ENCODE assay signal across 1 cellular context in the genomic region with DNA sequence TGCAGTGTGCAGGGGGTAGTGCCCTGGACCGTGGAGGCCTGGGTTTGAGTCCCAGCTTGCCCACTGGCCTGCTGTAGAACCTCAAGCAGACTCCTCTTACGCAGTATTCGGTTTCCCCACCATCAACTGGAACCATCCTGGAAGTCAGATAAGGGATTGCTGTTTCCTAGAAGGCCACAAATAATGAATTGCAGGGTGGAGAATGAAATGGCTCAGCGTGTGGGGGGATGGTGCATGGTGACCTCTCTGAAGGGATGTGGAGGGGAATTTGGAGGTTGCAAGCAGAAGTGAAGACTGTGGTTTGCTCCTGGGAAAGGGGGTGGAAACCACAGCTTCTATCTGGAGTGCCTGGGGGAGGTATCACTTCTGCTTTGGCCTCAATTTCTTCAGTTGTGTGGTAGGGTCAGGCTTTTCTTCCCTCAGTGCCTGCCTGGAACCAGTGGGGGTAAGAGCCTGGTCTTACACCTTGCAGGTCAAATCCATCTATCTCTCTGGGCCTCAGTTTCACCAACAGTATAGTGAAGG.
TF ChIP-seq lines count a peak whose summit lies in the region.

No MANE protein-coding gene starts in this region.

TF ChIP-seq in SK-N-SH, 30 proteins besides CTCF, POLR2A, EP300 and RAD21 (continued from another document):
- TF ChIP-seq, protein P1, sequence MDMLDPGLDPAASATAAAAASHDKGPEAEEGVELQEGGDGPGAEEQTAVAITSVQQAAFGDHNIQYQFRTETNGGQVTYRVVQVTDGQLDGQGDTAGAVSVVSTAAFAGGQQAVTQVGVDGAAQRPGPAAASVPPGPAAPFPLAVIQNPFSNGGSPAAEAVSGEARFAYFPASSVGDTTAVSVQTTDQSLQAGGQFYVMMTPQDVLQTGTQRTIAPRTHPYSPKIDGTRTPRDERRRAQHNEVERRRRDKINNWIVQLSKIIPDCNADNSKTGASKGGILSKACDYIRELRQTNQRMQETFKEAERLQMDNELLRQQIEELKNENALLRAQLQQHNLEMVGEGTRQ (IDR thresholded peaks at IDR 0.05; ENCODE audit: borderline replicate concordance, low read depth, low read length), result no peak
- TF ChIP-seq NFIC (IDR thresholded peaks at IDR 0.05; ENCODE audit: borderline replicate concordance), result no peak
TF ChIP-seq in SK-N-SH: peak in this region for 0.
